ENCODE assay signal across 20 cellular contexts in the genomic region with DNA sequence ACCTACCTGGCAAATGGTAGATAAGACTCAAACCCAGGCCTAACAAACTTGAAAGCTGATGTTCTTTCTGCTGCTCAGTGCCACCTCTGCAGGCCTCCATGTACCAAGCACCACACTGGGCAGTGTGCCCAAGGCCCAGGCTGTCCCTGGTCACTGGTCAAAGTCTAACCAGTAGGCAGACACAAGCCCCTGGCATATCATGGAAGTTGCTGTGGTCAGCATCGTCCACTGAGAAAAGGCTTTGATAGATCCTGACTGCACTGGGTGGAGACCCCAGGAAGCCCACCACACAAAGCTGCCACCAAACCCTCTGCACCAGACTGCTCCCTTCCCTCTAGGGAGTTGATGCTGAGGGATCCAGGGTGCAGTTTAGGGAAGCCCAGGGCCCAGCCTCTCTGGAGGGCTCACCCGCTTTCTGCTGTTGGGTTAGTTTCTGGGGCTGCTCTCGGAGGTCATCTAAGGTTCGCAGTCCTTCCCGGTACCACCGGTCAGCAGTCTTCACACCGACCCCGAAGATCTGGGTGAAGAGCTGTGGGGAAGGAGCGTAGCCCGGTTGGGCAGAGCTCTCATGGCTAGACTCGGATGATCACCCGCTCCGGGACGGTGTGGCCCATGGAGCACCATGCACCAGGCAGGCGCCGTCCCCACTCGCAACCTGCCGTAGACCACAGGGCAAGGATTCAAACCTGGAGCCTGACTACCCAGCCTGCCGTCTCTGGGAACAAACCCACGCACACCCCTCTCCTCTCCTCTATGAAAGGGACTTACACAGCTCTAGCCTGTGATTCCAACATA. TPM values are rescaled to one million over a fixed set of nuclear protein-coding genes. Genes with fewer than 3 reads are reported as not detected.
DNase-seq lines count a peak whose midpoint lies in the region; ATAC-seq, FAIRE-seq and TF ChIP-seq lines count a peak whose summit lies in the region.
"Had no signal": no experiment of that assay in that cellular context is flagged by ENCODE, and none has a peak within 500 bp of the region (broad histone marks: within the 10 kb centered on the region; RNA-seq: fewer than 3 reads in every experiment).

No MANE protein-coding gene starts in this region.

- H3K4me1 Mint-ChIP-seq in HFFc6 (ENCODE audit: low read depth): peaks cover 43% of the 10 kb centered on the region
- peaks cover 89% of the 10 kb centered on the region for H3K4me1 Mint-ChIP-seq in activated B cell treated with CpG ODN at 0.5 μM for 24 hours
- peaks cover 9% of the 10 kb centered on the region for H3K4me1 Mint-ChIP-seq in mesothelial cell of epicardium

- H3K4me3 Mint-ChIP-seq in HFFc6 (no peak overlapping the region), activated B cell treated with CpG ODN at 0.5 μM for 24 hours (no peak overlapping the region), mesothelial cell of epicardium (no peak overlapping the region)
- H3K4me3 Mint-ChIP-seq: activated naive CD8-positive, alpha-beta T cell treated with anti-CD3 and anti-CD28 coated beads for 36 hours; T-cell had no signal

- H3K27me3 Mint-ChIP-seq in HFFc6 (ENCODE audit: insufficient read depth) (peaks cover 10% of the 10 kb centered on the region), activated B cell treated with CpG ODN at 0.5 μM for 24 hours (no peaks in the 10 kb centered on the region), mesothelial cell of epicardium (ENCODE audit: low read depth) (no peaks in the 10 kb centered on the region)
- H3K27me3 Mint-ChIP-seq: activated naive CD8-positive, alpha-beta T cell treated with anti-CD3 and anti-CD28 coated beads for 36 hours; T-cell had no signal

- H3K4me3 ChIP-seq in small intestine (ENCODE audit: low read depth in 1 of 2, low read length in 2 of 2): no peak overlapping the region
- H3K4me3 ChIP-seq: coronary artery, upper lobe of right lung had no signal

- DNase-seq in HFFc6 (no peak), activated B cell treated with CpG ODN at 0.5 μM for 24 hours (no peak), left lobe of liver (ENCODE audit: low spot score) (peak; percentile 94), small intestine (peak; percentile 84), mesothelial cell of epicardium (ENCODE audit: low spot score in 2 of 2, unreplicated experiment in 2 of 2) (no peak)
- DNase-seq in activated naive CD4-positive, alpha-beta T cell treated with anti-CD3 and anti-CD28 coated beads, Interleukin-2, amount 50 U/mL, for 16 hours: no peak
- DNase-seq: activated CD4-positive, alpha-beta T cell treated with anti-CD3 and anti-CD28 coated beads, Interleukin-2, amount 50 U/mL, for 1 hour; activated naive CD8-positive, alpha-beta T cell treated with anti-CD3 and anti-CD28 coated beads for 36 hours; brain microvascular endothelial cell; hypothalamus; NCI-H1105 treated with DMSO at 0.1 percent for 48 hours; NCI-H526; SHP77 treated with DMSO at 0.1 percent for 48 hours; stimulated activated CD4-positive, alpha-beta T cell treated with anti-CD3 and anti-CD28 coated beads, Interleukin-2, amount 100 ng/mL, for 24 hours; T-cell; upper lobe of right lung had no signal

- H3K36me3 Mint-ChIP-seq in HFFc6 (ENCODE audit: low read depth): peaks cover 35% of the 10 kb centered on the region
- peaks cover 82% of the 10 kb centered on the region for H3K36me3 Mint-ChIP-seq in activated B cell treated with CpG ODN at 0.5 μM for 24 hours (ENCODE audit: low read depth)
- H3K36me3 Mint-ChIP-seq in mesothelial cell of epicardium: peaks cover 13% of the 10 kb centered on the region

- peak overlapping the region in 1 of 2 donors; percentile 61 for H3K27ac ChIP-seq in small intestine (ENCODE audit: low read depth in 1 of 2, low read length in 1 of 2)
- H3K27ac ChIP-seq: brain microvascular endothelial cell, upper lobe of right lung had no signal

- POLR2A ChIA-PET in activated B cell treated with CpG ODN at 0.5 μM for 24 hours (lab: Charles Lee): interaction anchor here (0.7 to 1.1 kb wide), 2 partner anchors 9 to 11 kb away, joined by 3 to 5 read pairs; a partner anchor contains a TSS

- TF ChIP-seq CTCF in HFFc6 (IDR thresholded peaks at IDR 0.05): no peak
- TF ChIP-seq CTCF in activated B cell treated with CpG ODN at 0.5 μM for 24 hours (IDR thresholded peaks at IDR 0.05): no peak
- TF ChIP-seq CTCF in mesothelial cell of epicardium (IDR thresholded peaks at IDR 0.05; ENCODE audit: unreplicated experiment): no peak

- 95 to 96% (median 96%) methylated on average over 19 to 20 of the region's 20 CpGs for WGBS in small intestine, 3 donors

- no peaks in the 10 kb centered on the region for H3K27me3 ChIP-seq in small intestine (ENCODE audit: control insufficient read depth in 2 of 2, insufficient read depth in 2 of 2, low read length in 2 of 2)
- H3K27me3 ChIP-seq: brain microvascular endothelial cell, upper lobe of right lung had no signal

- ATAC-seq in activated B cell treated with CpG ODN at 0.5 μM for 24 hours (ENCODE audit: low read depth) (no peak), left lobe of liver (peak; percentile 78), HG02678 (IDR thresholded peaks at IDR 0.05; ENCODE audit: unreplicated experiment) (no peak)
- ATAC-seq: T-cell, upper lobe of right lung had no signal

- H3K36me3 ChIP-seq in small intestine (ENCODE audit: control insufficient read depth in 2 of 2, insufficient read depth in 2 of 2, low read length in 2 of 2): peaks cover 9 to 18% of the 10 kb centered on the region in 2 donors

- H3K27ac Mint-ChIP-seq in HFFc6: peak overlapping the region; percentile 60
- peak overlapping the region; percentile 90 for H3K27ac Mint-ChIP-seq in activated B cell treated with CpG ODN at 0.5 μM for 24 hours
- no peak overlapping the region for H3K27ac Mint-ChIP-seq in mesothelial cell of epicardium
- H3K27ac Mint-ChIP-seq: T-cell had no signal

- no peaks in the 10 kb centered on the region for H3K9me3 ChIP-seq in small intestine (ENCODE audit: control insufficient read depth, low read depth)
- H3K9me3 ChIP-seq: upper lobe of right lung had no signal

- intact Hi-C loops in activated B cell treated with CpG ODN at 0.5 μM for 24 hours (cut with micrococcal nuclease): no loop called here

- CTCF ChIA-PET in activated B cell treated with CpG ODN at 0.5 μM for 24 hours (lab: Charles Lee): interaction anchor here (2.0 kb wide), 1 partner anchor 7 kb away, joined by 5 read pairs; no protein-coding TSS in a partner anchor

- H3K4me1 ChIP-seq in small intestine (ENCODE audit: control insufficient read depth in 2 of 2, insufficient read depth in 1 of 2, low read depth in 1 of 2, low read length in 1 of 2): peaks cover 0 to 11% of the 10 kb centered on the region in 2 donors

- H3K9me3 Mint-ChIP-seq in HFFc6 (no peaks in the 10 kb centered on the region), activated B cell treated with CpG ODN at 0.5 μM for 24 hours (no peaks in the 10 kb centered on the region), mesothelial cell of epicardium (no peaks in the 10 kb centered on the region)
- H3K9me3 Mint-ChIP-seq: activated naive CD8-positive, alpha-beta T cell treated with anti-CD3 and anti-CD28 coated beads for 36 hours; T-cell had no signal

- no peak for FAIRE-seq in small intestine (lab: Jason Lieb, UNC)
- FAIRE-seq: D721Med, H1 had no signal

RNA-seq across cellular contexts. Expression of a gene that starts 6.0 kb away (rescaled TPM):
- total RNA-seq in HFFc6 (2021; fragmentation: NEBNext Ultra II Directional; extraction: Animal tissue kit (Norgen Biotek cat#: 25700)): 10 to 100 TPM; 11.4 to 14.3 (median 12.1) TPM
- total RNA-seq in activated B cell treated with CpG ODN at 0.5 μM for 24 hours (53.0 and 69.7 TPM in 2 replicates), left lobe of liver (21.0 TPM), mesothelial cell of epicardium (27.1 to 29.8 TPM (median 29.0 TPM) in 3 replicates)
- 10 to 100 TPM; 13.8 to 21.9 (median 15.2) TPM for polyA plus RNA-seq in small intestine

RNA-seq across cellular contexts. Expression of a gene that starts 10.9 kb away (rescaled TPM):
- total RNA-seq in HFFc6 (2021; fragmentation: NEBNext Ultra II Directional; extraction: Animal tissue kit (Norgen Biotek cat#: 25700)): under 1 TPM in 4 of 6 experiments, not detected in 2; 0.26 to 0.51 (median 0.35) TPM
- total RNA-seq in activated B cell treated with CpG ODN at 0.5 μM for 24 hours (1.1 and 1.2 TPM in 2 replicates), left lobe of liver (not detected), mesothelial cell of epicardium (0.99 to 1.7 TPM (median 1.2 TPM) in 3 replicates)
- polyA plus RNA-seq in small intestine: 1 to 10 TPM in 2 of 3 donors, under 1 TPM in 1; 1.00 to 5.7 (median 2.2) TPM

RNA-seq across cellular contexts. Expression of a gene that starts 27.8 kb away (rescaled TPM):
- total RNA-seq in HFFc6 (2021; fragmentation: NEBNext Ultra II Directional; extraction: Animal tissue kit (Norgen Biotek cat#: 25700)): 10 to 100 TPM; 69.7 to 83.2 (median 76.4) TPM
- 17.4 and 21.7 TPM in 2 replicates for total RNA-seq in activated B cell treated with CpG ODN at 0.5 μM for 24 hours
- total RNA-seq in left lobe of liver: 9.4 TPM
- polyA plus RNA-seq in small intestine: 10 to 100 TPM in 1 of 3 donors, 1 to 10 TPM in 2; 1.3 to 34.8 (median 3.0) TPM
- 94.3 to 96.8 TPM (median 95.2 TPM) in 3 replicates for total RNA-seq in mesothelial cell of epicardium

RNA-seq across cellular contexts. Expression of a gene that starts 31.8 kb away (rescaled TPM):
- 100 to 1,000 TPM; 146 to 167 (median 153) TPM for total RNA-seq in HFFc6 (2021; fragmentation: NEBNext Ultra II Directional; extraction: Animal tissue kit (Norgen Biotek cat#: 25700))
- 198 and 210 TPM in 2 replicates for total RNA-seq in activated B cell treated with CpG ODN at 0.5 μM for 24 hours
- total RNA-seq in left lobe of liver: 38.9 TPM
- 10 to 100 TPM; 66.4 to 97.5 (median 69.4) TPM for polyA plus RNA-seq in small intestine
- total RNA-seq in mesothelial cell of epicardium: 62.6 to 70.9 TPM (median 64.5 TPM) in 3 replicates

RNA-seq across cellular contexts. Expression of a gene that starts 47.0 kb away (rescaled TPM):
- 100 to 1,000 TPM; 154 to 210 (median 183) TPM for total RNA-seq in HFFc6 (2021; fragmentation: NEBNext Ultra II Directional; extraction: Animal tissue kit (Norgen Biotek cat#: 25700))
- total RNA-seq in activated B cell treated with CpG ODN at 0.5 μM for 24 hours (146 and 147 TPM in 2 replicates), left lobe of liver (78.3 TPM), mesothelial cell of epicardium (117 to 126 TPM (median 125 TPM) in 3 replicates)
- 10 to 100 TPM; 13.6 to 82.4 (median 27.3) TPM for polyA plus RNA-seq in small intestine

Comparison
In these comparisons a context has a peak if more than half of its experiments do, and no peak if none do; other contexts are left out.
1. DNase-seq: peak in left lobe of liver (single experiment) and small intestine (single experiment); none in HFFc6 (single experiment), activated B cell treated with CpG ODN at 0.5 μM for 24 hours (single experiment), activated naive CD4-positive, alpha-beta T cell treated with anti-CD3 and anti-CD28 coated beads, Interleukin-2, amount 50 U/mL, for 16 hours (single experiment) and mesothelial cell of epicardium (0 of 2).